ENCODE assay signal across 9 cellular contexts in genomic region chr5:157312492-157312891, GRCh38. TPM values are rescaled to one million over a fixed set of nuclear protein-coding genes. Genes with fewer than 3 reads are reported as not detected.
A peak's percentile ranks its signal among the peaks of the same experiment; 100 is the strongest.
DNase-seq lines count a peak whose midpoint lies in the region; ATAC-seq and TF ChIP-seq lines count a peak whose summit lies in the region.
"Had no signal": no experiment of that assay in that cellular context is flagged by ENCODE, and none has a peak within 500 bp of the region (broad histone marks: within the 10 kb centered on the region; RNA-seq: fewer than 3 reads in every experiment).

No MANE protein-coding gene starts in this region.

- H3K27ac Mint-ChIP-seq in nephron progenitor cell = no peak overlapping the region

- no peak for TF ChIP-seq EP300 in transverse colon (IDR thresholded peaks at IDR 0.05; ENCODE audit: low read depth)

- H3K27me3 ChIP-seq in BE2C (no peaks in the 10 kb centered on the region), transverse colon (no peaks in the 10 kb centered on the region)

- DNase-seq in BE2C = peak; percentile 52
- peak; percentile 28 for DNase-seq in NCI-H748 treated with DMSO at 0.1 percent for 48 hours (lab: John Stamatoyannopoulos, UW)
- DNase-seq in activated CD8-positive, alpha-beta memory T cell treated with anti-CD3 and anti-CD28 coated beads for 24 hours = peak; percentile 76
- DNase-seq in epithelial cell of esophagus (ENCODE audit: low read depth) = peak; percentile 75
- DNase-seq in nephron progenitor cell = peak; percentile 30
- DNase-seq in transverse colon = peak; percentile 47

- no peak overlapping the region for H3K27ac ChIP-seq in transverse colon
- H3K27ac ChIP-seq: SJSA1 had no signal

- no peaks in the 10 kb centered on the region for H3K9me3 Mint-ChIP-seq in nephron progenitor cell

- H3K36me3 Mint-ChIP-seq in nephron progenitor cell (ENCODE audit: low read depth) = peaks cover 8% of the 10 kb centered on the region

- H3K27me3 Mint-ChIP-seq in nephron progenitor cell (ENCODE audit: low read depth, poor library complexity) = no peaks in the 10 kb centered on the region

- H3K9me3 ChIP-seq in BE2C (no peaks in the 10 kb centered on the region), transverse colon (no peaks in the 10 kb centered on the region)
- H3K9me3 ChIP-seq: SJSA1 had no signal

- in situ Hi-C loops in transverse colon (cut with MboI; ENCODE audit: low pct_ligation_motif_present in 1 of 4, low pct_unique_long_range_greater_than_20kb in 1 of 4, low sequenced_read_pairs in 3 of 4) = loop anchor here in 2 of 4 donors (10.0 to 25.0 kb wide), 2 partner anchors 150 to 168 kb away; partner anchors contain the start of genes GARIN3 (in 1 of the 2) and MED7 (in 1 of the 2)

- intact Hi-C loops in transverse colon (cut with DNase I; ENCODE audit: low total_unique reads) = no loop called here

- TF ChIP-seq CTCF in BE2C (IDR thresholded peaks at IDR 0.05; ENCODE audit: low read depth, low read length) (peak; percentile 87), epithelial cell of esophagus (IDR thresholded peaks at IDR 0.05; ENCODE audit: insufficient read depth, low read depth, low read length, missing control alignments) (peak; percentile 89), nephron progenitor cell (IDR thresholded peaks at IDR 0.05) (peak; percentile 58), transverse colon (IDR thresholded peaks at IDR 0.05) (peak; percentile 47 to 77 (median 64))

- H3K4me1 Mint-ChIP-seq in nephron progenitor cell = no peaks in the 10 kb centered on the region

- H3K4me1 ChIP-seq in BE2C (no peaks in the 10 kb centered on the region), transverse colon (no peaks in the 10 kb centered on the region)
- H3K4me1 ChIP-seq: SJSA1 had no signal

- ATAC-seq in GM18858 (IDR thresholded peaks at IDR 0.05; ENCODE audit: unreplicated experiment) = peak; percentile 90
- peak; percentile 79 for ATAC-seq in HG03064 (IDR thresholded peaks at IDR 0.05; ENCODE audit: low read depth, unreplicated experiment)

- H3K4me3 ChIP-seq in BE2C (ENCODE audit: low read depth, low read length) (no peak overlapping the region), epithelial cell of esophagus (ENCODE audit: low read length) (no peak overlapping the region), transverse colon (no peak overlapping the region)
- H3K4me3 ChIP-seq: SJSA1 had no signal

- 28 to 33% methylated on average over 3 to 6 of the region's 6 CpGs for WGBS in transverse colon (ENCODE audit: low coverage in 1 of 2), 2 donors

- H3K4me3 Mint-ChIP-seq in nephron progenitor cell = no peak overlapping the region

- no peak for TF ChIP-seq POLR2A in transverse colon (IDR thresholded peaks at IDR 0.05)

- no peaks in the 10 kb centered on the region for H3K36me3 ChIP-seq in BE2C
- no peaks in the 10 kb centered on the region for H3K36me3 ChIP-seq in transverse colon
- H3K36me3 ChIP-seq: SJSA1 had no signal

RNA-seq across cellular contexts. Expression of gene CYFIP2, which starts 46.6 kb away (rescaled TPM):
- 18.2 TPM for polyA plus RNA-seq in BE2C (2012; ENCODE audit: insufficient read depth, insufficient read length, low read depth)
- total RNA-seq in transverse colon = 100 to 1,000 TPM in 1 of 4 donors, 10 to 100 TPM in 3; 34.0 to 134 (median 41.6) TPM
